Comparison of ENCODE assay signal across 1 cellular context in the genomic region with DNA sequence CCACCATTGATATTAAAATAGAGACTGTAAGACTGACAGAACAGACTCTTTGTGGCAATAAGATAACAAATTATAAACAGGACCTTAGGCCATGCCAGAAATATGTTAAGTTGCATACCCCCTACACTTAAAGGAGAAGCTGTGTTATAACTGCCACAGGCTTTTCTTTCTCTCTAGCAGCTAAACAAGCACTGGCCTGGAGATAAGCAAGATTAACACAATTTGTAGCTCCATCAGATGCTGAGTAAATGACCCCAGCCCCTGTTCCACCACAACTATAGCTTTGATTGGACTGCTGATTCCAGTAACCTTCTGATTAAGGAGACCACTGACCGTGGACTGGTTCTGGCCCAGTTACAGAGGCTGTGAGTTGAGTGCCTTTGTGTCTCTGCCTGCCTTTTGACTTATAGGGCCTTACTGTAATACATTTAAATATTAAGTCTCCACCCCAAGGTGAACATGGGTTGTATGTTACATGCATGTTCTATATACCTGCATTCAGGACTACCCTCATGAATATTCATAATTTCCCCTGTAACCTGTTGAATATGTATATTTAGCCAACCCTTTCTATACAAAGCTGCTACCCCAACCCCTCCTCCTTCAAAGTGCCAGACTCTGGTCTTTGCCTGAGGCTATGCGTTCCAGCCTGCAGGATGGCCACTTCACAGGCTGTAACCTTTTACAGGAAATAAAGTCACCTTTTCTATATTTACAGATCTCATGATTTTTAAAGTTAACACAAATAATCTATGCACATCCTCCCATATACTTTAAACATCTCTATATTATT.
TF ChIP-seq lines count a peak whose summit lies in the region.

No MANE protein-coding gene starts in this region.

TF ChIP-seq in WTC11, 78 proteins besides CTCF, POLR2A, EP300 and RAD21 (continued from another document):
- TF ChIP-seq, protein P1, sequence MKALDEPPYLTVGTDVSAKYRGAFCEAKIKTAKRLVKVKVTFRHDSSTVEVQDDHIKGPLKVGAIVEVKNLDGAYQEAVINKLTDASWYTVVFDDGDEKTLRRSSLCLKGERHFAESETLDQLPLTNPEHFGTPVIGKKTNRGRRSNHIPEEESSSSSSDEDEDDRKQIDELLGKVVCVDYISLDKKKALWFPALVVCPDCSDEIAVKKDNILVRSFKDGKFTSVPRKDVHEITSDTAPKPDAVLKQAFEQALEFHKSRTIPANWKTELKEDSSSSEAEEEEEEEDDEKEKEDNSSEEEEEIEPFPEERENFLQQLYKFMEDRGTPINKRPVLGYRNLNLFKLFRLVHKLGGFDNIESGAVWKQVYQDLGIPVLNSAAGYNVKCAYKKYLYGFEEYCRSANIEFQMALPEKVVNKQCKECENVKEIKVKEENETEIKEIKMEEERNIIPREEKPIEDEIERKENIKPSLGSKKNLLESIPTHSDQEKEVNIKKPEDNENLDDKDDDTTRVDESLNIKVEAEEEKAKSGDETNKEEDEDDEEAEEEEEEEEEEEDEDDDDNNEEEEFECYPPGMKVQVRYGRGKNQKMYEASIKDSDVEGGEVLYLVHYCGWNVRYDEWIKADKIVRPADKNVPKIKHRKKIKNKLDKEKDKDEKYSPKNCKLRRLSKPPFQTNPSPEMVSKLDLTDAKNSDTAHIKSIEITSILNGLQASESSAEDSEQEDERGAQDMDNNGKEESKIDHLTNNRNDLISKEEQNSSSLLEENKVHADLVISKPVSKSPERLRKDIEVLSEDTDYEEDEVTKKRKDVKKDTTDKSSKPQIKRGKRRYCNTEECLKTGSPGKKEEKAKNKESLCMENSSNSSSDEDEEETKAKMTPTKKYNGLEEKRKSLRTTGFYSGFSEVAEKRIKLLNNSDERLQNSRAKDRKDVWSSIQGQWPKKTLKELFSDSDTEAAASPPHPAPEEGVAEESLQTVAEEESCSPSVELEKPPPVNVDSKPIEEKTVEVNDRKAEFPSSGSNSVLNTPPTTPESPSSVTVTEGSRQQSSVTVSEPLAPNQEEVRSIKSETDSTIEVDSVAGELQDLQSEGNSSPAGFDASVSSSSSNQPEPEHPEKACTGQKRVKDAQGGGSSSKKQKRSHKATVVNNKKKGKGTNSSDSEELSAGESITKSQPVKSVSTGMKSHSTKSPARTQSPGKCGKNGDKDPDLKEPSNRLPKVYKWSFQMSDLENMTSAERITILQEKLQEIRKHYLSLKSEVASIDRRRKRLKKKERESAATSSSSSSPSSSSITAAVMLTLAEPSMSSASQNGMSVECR (CRISPR knock-in tag; IDR thresholded peaks at IDR 0.05; ENCODE audit: borderline replicate concordance), result no peak
